8 cellular contexts compared by ENCODE assay signal in the genomic region with DNA sequence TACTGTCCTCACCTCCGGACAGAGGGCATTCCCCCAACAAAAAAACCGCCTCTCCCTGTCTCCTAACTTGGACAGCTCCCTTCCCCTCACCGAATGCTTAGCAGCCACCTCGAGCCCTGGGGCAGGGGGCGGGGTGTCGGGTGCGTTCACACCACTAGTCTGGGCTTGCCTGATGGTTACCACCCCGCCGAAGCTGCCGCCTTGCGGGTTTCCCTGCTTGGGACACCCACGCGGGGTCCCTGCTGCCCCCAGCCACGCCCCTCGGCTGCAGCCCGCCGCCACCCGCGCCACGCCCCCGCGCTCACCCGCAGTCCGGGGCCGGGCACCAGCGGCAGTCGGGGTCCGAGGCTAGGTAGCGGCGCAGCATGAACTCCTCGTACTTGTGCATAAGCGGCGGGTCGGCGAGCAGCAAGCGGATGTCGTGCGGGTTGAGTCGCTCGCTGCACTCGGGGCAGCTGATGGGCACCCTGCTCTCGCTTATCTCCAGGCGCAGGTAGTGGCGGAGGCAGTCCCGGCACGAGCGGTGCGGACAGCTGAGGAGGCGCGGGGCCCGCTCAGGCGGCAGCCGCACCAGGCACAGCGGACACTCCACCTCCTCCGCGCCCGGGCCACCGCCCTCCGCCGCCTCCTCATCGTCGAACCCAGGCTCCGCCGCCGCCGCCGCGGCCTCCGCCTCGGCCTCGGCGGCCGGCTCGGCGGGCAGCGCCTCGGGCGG. TPM values are rescaled to one million over a fixed set of nuclear protein-coding genes. Genes with fewer than 3 reads are reported as not detected.
A peak's percentile ranks its signal among the peaks of the same experiment; 100 is the strongest.
DNase-seq lines count a peak whose midpoint lies in the region; ATAC-seq and TF ChIP-seq lines count a peak whose summit lies in the region.

No MANE protein-coding gene starts in this region.

- no peaks in the 10 kb centered on the region for H3K9me3 ChIP-seq in ectodermal cell (ENCODE audit: control insufficient read depth, low read length)

- H3K27ac ChIP-seq in ectodermal cell (ENCODE audit: insufficient read depth, low read depth, low read length, poor library complexity, severe bottlenecking): no peak overlapping the region

- peak overlapping the region; percentile 94 for H3K4me3 Mint-ChIP-seq in memory B cell

- H3K4me3 ChIP-seq in ectodermal cell (ENCODE audit: insufficient read depth, low read depth, low read length): peak overlapping the region; percentile 70

- 0% methylated on average over 78 of the region's 78 CpGs for WGBS in ectodermal cell, 2 experiments

- no peaks in the 10 kb centered on the region for H3K27me3 Mint-ChIP-seq in memory B cell

- peak; percentile 30 for TF ChIP-seq POLR2A in GM15510 (IDR thresholded peaks at IDR 0.05; ENCODE audit: borderline replicate concordance, extremely low read depth, insufficient read length)

- H3K27ac Mint-ChIP-seq in memory B cell: peak overlapping the region; percentile 85

- ATAC-seq in HG02678 (IDR thresholded peaks at IDR 0.05; ENCODE audit: unreplicated experiment) (peak; percentile 22), memory B cell (ENCODE audit: low read depth) (peak; percentile 33)

- H3K4me1 Mint-ChIP-seq in memory B cell: peaks cover 31% of the 10 kb centered on the region

- H3K4me1 ChIP-seq in ectodermal cell (ENCODE audit: control insufficient read depth, insufficient read depth, low read length): peaks cover 8% of the 10 kb centered on the region

- H3K36me3 Mint-ChIP-seq in memory B cell: peaks cover under 1% of the 10 kb centered on the region

- no peaks in the 10 kb centered on the region for H3K9me3 Mint-ChIP-seq in memory B cell

- no peaks in the 10 kb centered on the region for H3K36me3 ChIP-seq in ectodermal cell (ENCODE audit: control insufficient read depth, insufficient read depth, low read length)

- DNase-seq in NCI-H2171 (lab: John Stamatoyannopoulos, UW): peak; percentile 17
- DNase-seq in activated CD4-positive, alpha-beta T cell treated with anti-CD3 and anti-CD28 coated beads, Interleukin-2, amount 50 U/mL, for 4 hours: peak; percentile 39 to 53
- peak; percentile 48 to 62 for DNase-seq in memory B cell (ENCODE audit: low spot score in 2 of 2)
- peak; percentile 20 for DNase-seq in stimulated activated CD8-positive, alpha-beta memory T cell treated with anti-CD3 and anti-CD28 coated beads, Interleukin-15, amount 100 ng/mL, for 1 hour (ENCODE audit: low read depth)
- DNase-seq in NCI-H2029 (lab: John Stamatoyannopoulos, UW): no peak

- H3K27me3 ChIP-seq in ectodermal cell (ENCODE audit: control insufficient read depth, insufficient read depth, low read length, poor library complexity, severe bottlenecking): peaks cover 14% of the 10 kb centered on the region

RNA-seq across cellular contexts. Expression of gene RNF19B, which starts 0.7 kb away (rescaled TPM):
- 13.0 TPM for polyA plus RNA-seq in ectodermal cell (2013, experiment 1 of 4)
- 13.3 TPM for polyA plus RNA-seq in ectodermal cell (2013, experiment 2 of 4)
- 9.4 TPM for polyA plus RNA-seq in ectodermal cell (2013, experiment 3 of 4)
- 10.3 TPM for polyA plus RNA-seq in ectodermal cell (2013, experiment 4 of 4)
